In the genomic region with DNA sequence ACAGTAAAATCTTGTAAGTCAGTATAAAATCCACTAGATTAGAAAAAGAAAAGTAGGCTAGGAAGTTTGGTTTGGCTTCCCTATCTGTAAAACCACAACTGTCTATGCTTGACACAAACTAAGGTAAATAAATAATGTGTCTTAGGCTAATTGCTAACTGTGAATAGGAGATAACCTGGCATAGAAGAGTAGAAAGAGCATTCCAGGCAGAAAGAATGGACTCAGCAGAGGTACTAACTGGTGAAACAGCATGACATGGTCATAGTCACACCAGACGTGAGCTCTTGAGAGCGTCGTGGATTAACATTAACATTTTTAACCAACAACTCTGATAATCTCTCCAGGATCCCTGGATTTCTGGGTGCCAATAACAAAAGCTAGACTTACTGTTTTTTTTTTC, we compare ENCODE assay signal across 1 cellular context.
A peak's percentile ranks its signal among the peaks of the same experiment; 100 is the strongest.
TF ChIP-seq lines count a peak whose summit lies in the region.

No MANE protein-coding gene starts in this region.

TF ChIP-seq in K562, 482 proteins besides CTCF, POLR2A, EP300 and RAD21 (continues in another document):
- no peak for TF ChIP-seq ZNF785 (CRISPR knock-in tag; IDR thresholded peaks at IDR 0.05)
- no peak for TF ChIP-seq STAT5A (IDR thresholded peaks at IDR 0.05; ENCODE audit: borderline replicate concordance, low read length)
- TF ChIP-seq SIRT6 (IDR thresholded peaks at IDR 0.05; ENCODE audit: low read depth, low read length) = no peak
- TF ChIP-seq HDAC8 (tag; IDR thresholded peaks at IDR 0.05) = no peak
- no peak for TF ChIP-seq ETV5 (CRISPR knock-in tag; IDR thresholded peaks at IDR 0.05; ENCODE audit: low read depth)
- TF ChIP-seq TEAD1 (CRISPR knock-in tag; IDR thresholded peaks at IDR 0.05) = 0 out of 4 replicates have a peak, but pooled peaks of 1 of the 2 experiments have one; percentile 29
- TF ChIP-seq COPS2 (conservative IDR thresholded peaks at IDR 0.05) = no peak
- TF ChIP-seq, protein P1, sequence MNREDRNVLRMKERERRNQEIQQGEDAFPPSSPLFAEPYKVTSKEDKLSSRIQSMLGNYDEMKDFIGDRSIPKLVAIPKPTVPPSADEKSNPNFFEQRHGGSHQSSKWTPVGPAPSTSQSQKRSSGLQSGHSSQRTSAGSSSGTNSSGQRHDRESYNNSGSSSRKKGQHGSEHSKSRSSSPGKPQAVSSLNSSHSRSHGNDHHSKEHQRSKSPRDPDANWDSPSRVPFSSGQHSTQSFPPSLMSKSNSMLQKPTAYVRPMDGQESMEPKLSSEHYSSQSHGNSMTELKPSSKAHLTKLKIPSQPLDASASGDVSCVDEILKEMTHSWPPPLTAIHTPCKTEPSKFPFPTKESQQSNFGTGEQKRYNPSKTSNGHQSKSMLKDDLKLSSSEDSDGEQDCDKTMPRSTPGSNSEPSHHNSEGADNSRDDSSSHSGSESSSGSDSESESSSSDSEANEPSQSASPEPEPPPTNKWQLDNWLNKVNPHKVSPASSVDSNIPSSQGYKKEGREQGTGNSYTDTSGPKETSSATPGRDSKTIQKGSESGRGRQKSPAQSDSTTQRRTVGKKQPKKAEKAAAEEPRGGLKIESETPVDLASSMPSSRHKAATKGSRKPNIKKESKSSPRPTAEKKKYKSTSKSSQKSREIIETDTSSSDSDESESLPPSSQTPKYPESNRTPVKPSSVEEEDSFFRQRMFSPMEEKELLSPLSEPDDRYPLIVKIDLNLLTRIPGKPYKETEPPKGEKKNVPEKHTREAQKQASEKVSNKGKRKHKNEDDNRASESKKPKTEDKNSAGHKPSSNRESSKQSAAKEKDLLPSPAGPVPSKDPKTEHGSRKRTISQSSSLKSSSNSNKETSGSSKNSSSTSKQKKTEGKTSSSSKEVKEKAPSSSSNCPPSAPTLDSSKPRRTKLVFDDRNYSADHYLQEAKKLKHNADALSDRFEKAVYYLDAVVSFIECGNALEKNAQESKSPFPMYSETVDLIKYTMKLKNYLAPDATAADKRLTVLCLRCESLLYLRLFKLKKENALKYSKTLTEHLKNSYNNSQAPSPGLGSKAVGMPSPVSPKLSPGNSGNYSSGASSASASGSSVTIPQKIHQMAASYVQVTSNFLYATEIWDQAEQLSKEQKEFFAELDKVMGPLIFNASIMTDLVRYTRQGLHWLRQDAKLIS (CRISPR knock-in tag; IDR thresholded peaks at IDR 0.05) = no peak
- TF ChIP-seq NR4A1 (CRISPR knock-in tag; IDR thresholded peaks at IDR 0.05) = no peak
- TF ChIP-seq NR4A1 (tag; IDR thresholded peaks at IDR 0.05) = no peak
- TF ChIP-seq SP1 (CRISPR knock-in tag; IDR thresholded peaks at IDR 0.05) = peak; percentile 28; the same call in 1 of the 2 replicates
- TF ChIP-seq ZEB2 (IDR thresholded peaks at IDR 0.05) = 0 out of 2 replicates have a peak, but pooled peaks have one; percentile 31
- TF ChIP-seq, protein P2, sequence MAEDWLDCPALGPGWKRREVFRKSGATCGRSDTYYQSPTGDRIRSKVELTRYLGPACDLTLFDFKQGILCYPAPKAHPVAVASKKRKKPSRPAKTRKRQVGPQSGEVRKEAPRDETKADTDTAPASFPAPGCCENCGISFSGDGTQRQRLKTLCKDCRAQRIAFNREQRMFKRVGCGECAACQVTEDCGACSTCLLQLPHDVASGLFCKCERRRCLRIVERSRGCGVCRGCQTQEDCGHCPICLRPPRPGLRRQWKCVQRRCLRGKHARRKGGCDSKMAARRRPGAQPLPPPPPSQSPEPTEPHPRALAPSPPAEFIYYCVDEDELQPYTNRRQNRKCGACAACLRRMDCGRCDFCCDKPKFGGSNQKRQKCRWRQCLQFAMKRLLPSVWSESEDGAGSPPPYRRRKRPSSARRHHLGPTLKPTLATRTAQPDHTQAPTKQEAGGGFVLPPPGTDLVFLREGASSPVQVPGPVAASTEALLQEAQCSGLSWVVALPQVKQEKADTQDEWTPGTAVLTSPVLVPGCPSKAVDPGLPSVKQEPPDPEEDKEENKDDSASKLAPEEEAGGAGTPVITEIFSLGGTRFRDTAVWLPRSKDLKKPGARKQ (CRISPR knock-in tag; IDR thresholded peaks at IDR 0.05) = no peak
- TF ChIP-seq, protein P3, sequence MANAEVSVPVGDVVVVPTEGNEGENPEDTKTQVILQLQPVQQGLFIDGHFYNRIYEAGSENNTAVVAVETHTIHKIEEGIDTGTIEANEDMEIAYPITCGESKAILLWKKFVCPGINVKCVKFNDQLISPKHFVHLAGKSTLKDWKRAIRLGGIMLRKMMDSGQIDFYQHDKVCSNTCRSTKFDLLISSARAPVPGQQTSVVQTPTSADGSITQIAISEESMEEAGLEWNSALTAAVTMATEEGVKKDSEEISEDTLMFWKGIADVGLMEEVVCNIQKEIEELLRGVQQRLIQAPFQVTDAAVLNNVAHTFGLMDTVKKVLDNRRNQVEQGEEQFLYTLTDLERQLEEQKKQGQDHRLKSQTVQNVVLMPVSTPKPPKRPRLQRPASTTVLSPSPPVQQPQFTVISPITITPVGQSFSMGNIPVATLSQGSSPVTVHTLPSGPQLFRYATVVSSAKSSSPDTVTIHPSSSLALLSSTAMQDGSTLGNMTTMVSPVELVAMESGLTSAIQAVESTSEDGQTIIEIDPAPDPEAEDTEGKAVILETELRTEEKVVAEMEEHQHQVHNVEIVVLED (CRISPR knock-in tag; IDR thresholded peaks at IDR 0.05) = no peak
- TF ChIP-seq, protein P4, sequence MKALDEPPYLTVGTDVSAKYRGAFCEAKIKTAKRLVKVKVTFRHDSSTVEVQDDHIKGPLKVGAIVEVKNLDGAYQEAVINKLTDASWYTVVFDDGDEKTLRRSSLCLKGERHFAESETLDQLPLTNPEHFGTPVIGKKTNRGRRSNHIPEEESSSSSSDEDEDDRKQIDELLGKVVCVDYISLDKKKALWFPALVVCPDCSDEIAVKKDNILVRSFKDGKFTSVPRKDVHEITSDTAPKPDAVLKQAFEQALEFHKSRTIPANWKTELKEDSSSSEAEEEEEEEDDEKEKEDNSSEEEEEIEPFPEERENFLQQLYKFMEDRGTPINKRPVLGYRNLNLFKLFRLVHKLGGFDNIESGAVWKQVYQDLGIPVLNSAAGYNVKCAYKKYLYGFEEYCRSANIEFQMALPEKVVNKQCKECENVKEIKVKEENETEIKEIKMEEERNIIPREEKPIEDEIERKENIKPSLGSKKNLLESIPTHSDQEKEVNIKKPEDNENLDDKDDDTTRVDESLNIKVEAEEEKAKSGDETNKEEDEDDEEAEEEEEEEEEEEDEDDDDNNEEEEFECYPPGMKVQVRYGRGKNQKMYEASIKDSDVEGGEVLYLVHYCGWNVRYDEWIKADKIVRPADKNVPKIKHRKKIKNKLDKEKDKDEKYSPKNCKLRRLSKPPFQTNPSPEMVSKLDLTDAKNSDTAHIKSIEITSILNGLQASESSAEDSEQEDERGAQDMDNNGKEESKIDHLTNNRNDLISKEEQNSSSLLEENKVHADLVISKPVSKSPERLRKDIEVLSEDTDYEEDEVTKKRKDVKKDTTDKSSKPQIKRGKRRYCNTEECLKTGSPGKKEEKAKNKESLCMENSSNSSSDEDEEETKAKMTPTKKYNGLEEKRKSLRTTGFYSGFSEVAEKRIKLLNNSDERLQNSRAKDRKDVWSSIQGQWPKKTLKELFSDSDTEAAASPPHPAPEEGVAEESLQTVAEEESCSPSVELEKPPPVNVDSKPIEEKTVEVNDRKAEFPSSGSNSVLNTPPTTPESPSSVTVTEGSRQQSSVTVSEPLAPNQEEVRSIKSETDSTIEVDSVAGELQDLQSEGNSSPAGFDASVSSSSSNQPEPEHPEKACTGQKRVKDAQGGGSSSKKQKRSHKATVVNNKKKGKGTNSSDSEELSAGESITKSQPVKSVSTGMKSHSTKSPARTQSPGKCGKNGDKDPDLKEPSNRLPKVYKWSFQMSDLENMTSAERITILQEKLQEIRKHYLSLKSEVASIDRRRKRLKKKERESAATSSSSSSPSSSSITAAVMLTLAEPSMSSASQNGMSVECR (CRISPR knock-in tag; IDR thresholded peaks at IDR 0.05) = no peak
- peak; percentile 45 for TF ChIP-seq CBFA2T2 (conservative IDR thresholded peaks at IDR 0.05)
- no peak for TF ChIP-seq SAFB2 (IDR thresholded peaks at IDR 0.05; ENCODE audit: borderline replicate concordance, low read depth, low read length, severe bottlenecking)
- TF ChIP-seq, protein P5, sequence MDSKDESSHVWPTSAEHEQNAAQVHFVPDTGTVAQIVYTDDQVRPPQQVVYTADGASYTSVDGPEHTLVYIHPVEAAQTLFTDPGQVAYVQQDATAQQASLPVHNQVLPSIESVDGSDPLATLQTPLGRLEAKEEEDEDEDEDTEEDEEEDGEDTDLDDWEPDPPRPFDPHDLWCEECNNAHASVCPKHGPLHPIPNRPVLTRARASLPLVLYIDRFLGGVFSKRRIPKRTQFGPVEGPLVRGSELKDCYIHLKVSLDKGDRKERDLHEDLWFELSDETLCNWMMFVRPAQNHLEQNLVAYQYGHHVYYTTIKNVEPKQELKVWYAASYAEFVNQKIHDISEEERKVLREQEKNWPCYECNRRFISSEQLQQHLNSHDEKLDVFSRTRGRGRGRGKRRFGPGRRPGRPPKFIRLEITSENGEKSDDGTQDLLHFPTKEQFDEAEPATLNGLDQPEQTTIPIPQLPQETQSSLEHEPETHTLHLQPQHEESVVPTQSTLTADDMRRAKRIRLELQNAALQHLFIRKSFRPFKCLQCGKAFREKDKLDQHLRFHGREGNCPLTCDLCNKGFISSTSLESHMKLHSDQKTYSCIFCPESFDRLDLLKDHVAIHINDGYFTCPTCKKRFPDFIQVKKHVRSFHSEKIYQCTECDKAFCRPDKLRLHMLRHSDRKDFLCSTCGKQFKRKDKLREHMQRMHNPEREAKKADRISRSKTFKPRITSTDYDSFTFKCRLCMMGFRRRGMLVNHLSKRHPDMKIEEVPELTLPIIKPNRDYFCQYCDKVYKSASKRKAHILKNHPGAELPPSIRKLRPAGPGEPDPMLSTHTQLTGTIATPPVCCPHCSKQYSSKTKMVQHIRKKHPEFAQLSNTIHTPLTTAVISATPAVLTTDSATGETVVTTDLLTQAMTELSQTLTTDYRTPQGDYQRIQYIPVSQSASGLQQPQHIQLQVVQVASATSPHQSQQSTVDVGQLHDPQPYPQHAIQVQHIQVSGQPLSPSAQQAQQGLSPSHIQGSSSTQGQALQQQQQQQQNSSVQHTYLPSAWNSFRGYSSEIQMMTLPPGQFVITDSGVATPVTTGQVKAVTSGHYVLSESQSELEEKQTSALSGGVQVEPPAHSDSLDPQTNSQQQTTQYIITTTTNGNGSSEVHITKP (IDR thresholded peaks at IDR 0.05; ENCODE audit: partially characterized antibody) = no peak
- no peak for TF ChIP-seq KLF1 (tag; IDR thresholded peaks at IDR 0.05)
- no peak for TF ChIP-seq RCOR1 (IDR thresholded peaks at IDR 0.05; ENCODE audit: borderline replicate concordance in 1 of 2, low read depth in 2 of 2, low read length in 2 of 2)
- TF ChIP-seq, protein P6, sequence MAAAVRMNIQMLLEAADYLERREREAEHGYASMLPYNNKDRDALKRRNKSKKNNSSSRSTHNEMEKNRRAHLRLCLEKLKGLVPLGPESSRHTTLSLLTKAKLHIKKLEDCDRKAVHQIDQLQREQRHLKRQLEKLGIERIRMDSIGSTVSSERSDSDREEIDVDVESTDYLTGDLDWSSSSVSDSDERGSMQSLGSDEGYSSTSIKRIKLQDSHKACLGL (CRISPR knock-in tag; IDR thresholded peaks at IDR 0.05; ENCODE audit: borderline replicate concordance, poor library complexity, severe bottlenecking) = no peak
- TF ChIP-seq CBFA2T3 (IDR thresholded peaks at IDR 0.05) = peak; percentile 67
- TF ChIP-seq FUS (optimal IDR thresholded peaks at IDR 0.05; ENCODE audit: low read depth, low read length) = no peak
- peak; percentile 31; the same call in 1 of the 2 replicates for TF ChIP-seq L3MBTL2 (IDR thresholded peaks at IDR 0.05)
- no peak for TF ChIP-seq ZBTB7A (IDR thresholded peaks at IDR 0.05; ENCODE audit: borderline replicate concordance, control insufficient read depth, low read depth, low read length)
- TF ChIP-seq C11orf30 (IDR thresholded peaks at IDR 0.05; ENCODE audit: low read depth) = no peak
- TF ChIP-seq ZNF696 (CRISPR knock-in tag; conservative IDR thresholded peaks at IDR 0.05) = no peak
- TF ChIP-seq RBM17 (IDR thresholded peaks at IDR 0.05; ENCODE audit: borderline replicate concordance, low read depth, low read length) = no peak
- no peak for TF ChIP-seq HCFC1 (IDR thresholded peaks at IDR 0.05; ENCODE audit: low read depth, low read length)
- TF ChIP-seq ARID1B (IDR thresholded peaks at IDR 0.05) = peak; percentile 74
- TF ChIP-seq SNRNP70 (optimal IDR thresholded peaks at IDR 0.05; ENCODE audit: low read depth, low read length) = no peak
- TF ChIP-seq HDAC2 (IDR thresholded peaks at IDR 0.05) = no peak
- TF ChIP-seq, protein P7, sequence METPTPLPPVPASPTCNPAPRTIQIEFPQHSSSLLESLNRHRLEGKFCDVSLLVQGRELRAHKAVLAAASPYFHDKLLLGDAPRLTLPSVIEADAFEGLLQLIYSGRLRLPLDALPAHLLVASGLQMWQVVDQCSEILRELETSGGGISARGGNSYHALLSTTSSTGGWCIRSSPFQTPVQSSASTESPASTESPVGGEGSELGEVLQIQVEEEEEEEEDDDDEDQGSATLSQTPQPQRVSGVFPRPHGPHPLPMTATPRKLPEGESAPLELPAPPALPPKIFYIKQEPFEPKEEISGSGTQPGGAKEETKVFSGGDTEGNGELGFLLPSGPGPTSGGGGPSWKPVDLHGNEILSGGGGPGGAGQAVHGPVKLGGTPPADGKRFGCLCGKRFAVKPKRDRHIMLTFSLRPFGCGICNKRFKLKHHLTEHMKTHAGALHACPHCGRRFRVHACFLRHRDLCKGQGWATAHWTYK (CRISPR knock-in tag; IDR thresholded peaks at IDR 0.05) = no peak
- TF ChIP-seq ZZZ3 (IDR thresholded peaks at IDR 0.05) = no peak
- no peak for TF ChIP-seq ZKSCAN1 (IDR thresholded peaks at IDR 0.05; ENCODE audit: low read depth, low read length)
- TF ChIP-seq, protein P8, sequence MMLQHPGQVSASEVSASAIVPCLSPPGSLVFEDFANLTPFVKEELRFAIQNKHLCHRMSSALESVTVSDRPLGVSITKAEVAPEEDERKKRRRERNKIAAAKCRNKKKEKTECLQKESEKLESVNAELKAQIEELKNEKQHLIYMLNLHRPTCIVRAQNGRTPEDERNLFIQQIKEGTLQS (IDR thresholded peaks at IDR 0.05) = no peak
- TF ChIP-seq, protein P8 (CRISPR knock-in tag; conservative IDR thresholded peaks at IDR 0.05) = no peak
- TF ChIP-seq, protein P9, sequence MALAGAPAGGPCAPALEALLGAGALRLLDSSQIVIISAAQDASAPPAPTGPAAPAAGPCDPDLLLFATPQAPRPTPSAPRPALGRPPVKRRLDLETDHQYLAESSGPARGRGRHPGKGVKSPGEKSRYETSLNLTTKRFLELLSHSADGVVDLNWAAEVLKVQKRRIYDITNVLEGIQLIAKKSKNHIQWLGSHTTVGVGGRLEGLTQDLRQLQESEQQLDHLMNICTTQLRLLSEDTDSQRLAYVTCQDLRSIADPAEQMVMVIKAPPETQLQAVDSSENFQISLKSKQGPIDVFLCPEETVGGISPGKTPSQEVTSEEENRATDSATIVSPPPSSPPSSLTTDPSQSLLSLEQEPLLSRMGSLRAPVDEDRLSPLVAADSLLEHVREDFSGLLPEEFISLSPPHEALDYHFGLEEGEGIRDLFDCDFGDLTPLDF (CRISPR knock-in tag; IDR thresholded peaks at IDR 0.05) = no peak
- TF ChIP-seq, protein P10, sequence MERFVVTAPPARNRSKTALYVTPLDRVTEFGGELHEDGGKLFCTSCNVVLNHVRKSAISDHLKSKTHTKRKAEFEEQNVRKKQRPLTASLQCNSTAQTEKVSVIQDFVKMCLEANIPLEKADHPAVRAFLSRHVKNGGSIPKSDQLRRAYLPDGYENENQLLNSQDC (CRISPR knock-in tag; IDR thresholded peaks at IDR 0.05) = no peak
- TF ChIP-seq RB1 (IDR thresholded peaks at IDR 0.05; ENCODE audit: low read depth) = no peak
- TF ChIP-seq SMARCB1 (IDR thresholded peaks at IDR 0.05; ENCODE audit: insufficient read length, low read depth) = no peak
- no peak for TF ChIP-seq MCM3 (IDR thresholded peaks at IDR 0.05)
- no peak for TF ChIP-seq SMAD4 (CRISPR knock-in tag; conservative IDR thresholded peaks at IDR 0.05)
- TF ChIP-seq TCF3 (CRISPR knock-in tag; IDR thresholded peaks at IDR 0.05) = peak; percentile 80
